4 cellular contexts compared by ENCODE assay signal in the genomic region with DNA sequence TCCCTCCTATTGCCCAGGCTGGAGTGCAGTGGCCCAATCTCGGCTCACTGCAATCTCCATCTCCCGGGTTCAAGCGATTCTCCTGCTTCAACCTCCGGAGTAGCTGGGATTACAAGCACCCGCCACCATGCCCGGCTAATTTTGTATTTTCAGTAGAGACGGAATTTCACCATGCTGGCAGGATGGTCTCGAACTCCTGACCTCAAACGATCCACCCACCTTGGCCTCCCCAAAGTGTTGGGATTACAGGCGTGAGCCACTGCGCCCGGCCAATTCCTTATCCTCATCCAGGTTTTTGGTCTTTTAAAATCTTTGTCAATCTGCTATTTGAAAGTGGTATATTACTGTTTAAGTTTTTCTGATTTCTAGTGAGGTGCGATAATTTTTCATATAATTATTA. TPM values are rescaled to one million over a fixed set of nuclear protein-coding genes. Genes with fewer than 3 reads are reported as not detected.
A peak's percentile ranks its signal among the peaks of the same experiment; 100 is the strongest.
DNase-seq lines count a peak whose midpoint lies in the region; ATAC-seq and TF ChIP-seq lines count a peak whose summit lies in the region.
"Not testable (repeated sequence)": the region's sequence is repeated elsewhere in the genome, so short reads cannot be mapped to it uniquely, and the experiment has no call there.

No MANE protein-coding gene starts in this region.

- not testable (repeated sequence) for ATAC-seq in T-helper 17 cell, Right ventricle myocardium inferior

- not testable (repeated sequence) for H3K9me3 ChIP-seq in T-helper 17 cell (ENCODE audit: control insufficient read depth, low read length, poor library complexity, severe bottlenecking)

- intact Hi-C loops in Right ventricle myocardium inferior (cut with DNase I) = loop anchor here (5.0 kb wide), 2 partner anchors 37 to 52 kb away; no protein-coding TSS in a partner anchor

- DNase-seq in T-helper 17 cell; neural crest cell (ENCODE audit: low read depth, low spot score): not testable (repeated sequence)
- DNase-seq in Right ventricle myocardium inferior (ENCODE audit: missing footprints) = peak; percentile 30
- DNase-seq in osteocyte (ENCODE audit: extremely low spot score, unreplicated experiment) = peak; percentile 78

- not testable (repeated sequence) for H3K27me3 Mint-ChIP-seq in T-helper 17 cell; neural crest cell (ENCODE audit: low read depth); osteocyte (ENCODE audit: unreplicated experiment)

- H3K36me3 Mint-ChIP-seq in T-helper 17 cell (ENCODE audit: low read depth); neural crest cell (ENCODE audit: low read depth); osteocyte (ENCODE audit: unreplicated experiment): not testable (repeated sequence)

- H3K4me1 Mint-ChIP-seq in T-helper 17 cell (peaks cover 16% of the 10 kb centered on the region), neural crest cell (peaks cover 13% of the 10 kb centered on the region), osteocyte (ENCODE audit: unreplicated experiment) (peaks cover 12% of the 10 kb centered on the region)

- not testable (repeated sequence) for H3K4me3 Mint-ChIP-seq in T-helper 17 cell; osteocyte (ENCODE audit: unreplicated experiment)
- H3K4me3 Mint-ChIP-seq in neural crest cell = peak overlapping the region; percentile 75

- not testable (repeated sequence) for TF ChIP-seq CTCF in neural crest cell (conservative IDR thresholded peaks at IDR 0.05); osteocyte (IDR thresholded peaks at IDR 0.05)

- H3K9me3 Mint-ChIP-seq in neural crest cell; osteocyte (ENCODE audit: unreplicated experiment): not testable (repeated sequence)

- peak overlapping the region; percentile 11 for H3K27ac Mint-ChIP-seq in T-helper 17 cell
- H3K27ac Mint-ChIP-seq in neural crest cell (ENCODE audit: unreplicated experiment); osteocyte (ENCODE audit: unreplicated experiment): not testable (repeated sequence)

RNA-seq across cellular contexts. Expression of gene GPBP1, which starts 3.7 kb away (rescaled TPM):
- 100 to 1,000 TPM; 135 to 136 TPM for total RNA-seq in T-helper 17 cell
- 58.9 TPM for total RNA-seq in Right ventricle myocardium inferior
- 99.6 and 111 TPM in 2 replicates for total RNA-seq in neural crest cell
- total RNA-seq in osteocyte = 58.4 and 65.3 TPM in 2 replicates
